20 cellular contexts compared by ENCODE assay signal in the genomic region with DNA sequence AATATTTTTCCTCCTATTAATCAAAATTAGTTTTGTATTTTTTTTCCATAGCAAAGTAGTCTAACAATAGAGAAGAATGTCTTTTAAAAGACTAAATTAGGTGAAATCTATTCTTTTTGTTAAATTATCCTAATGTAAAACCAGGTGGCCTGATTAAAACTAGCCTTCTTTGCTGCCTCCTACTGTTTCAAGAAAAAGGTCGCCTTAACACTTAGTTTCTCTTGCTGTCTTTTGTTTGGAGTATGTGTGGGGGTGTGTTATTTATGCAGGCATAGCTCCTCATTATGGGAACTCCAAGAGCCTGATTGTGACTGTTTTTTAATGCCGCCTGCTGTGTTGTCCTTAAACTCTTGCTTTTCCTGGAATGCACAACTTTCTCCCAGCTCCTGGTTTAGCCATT.
DNase-seq lines count a peak whose midpoint lies in the region; ATAC-seq and TF ChIP-seq lines count a peak whose summit lies in the region.
"Had no signal": no experiment of that assay in that cellular context is flagged by ENCODE, and none has a peak within 500 bp of the region (broad histone marks: within the 10 kb centered on the region; RNA-seq: fewer than 3 reads in every experiment).

No MANE protein-coding gene starts in this region.

- no peaks in the 10 kb centered on the region for H4K20me1 ChIP-seq in GM23338 (replicated peaks; ENCODE audit: insufficient read depth)

- peaks cover 30% of the 10 kb centered on the region; the same call in 2 of the 3 replicates for H3K4me1 Mint-ChIP-seq in GM23338
- H3K4me1 Mint-ChIP-seq: B cell had no signal

- H3K27ac Mint-ChIP-seq in GM23338 = no peak overlapping the region
- H3K27ac Mint-ChIP-seq: B cell; effector memory CD8-positive, alpha-beta T cell; progenitor cell of endocrine pancreas had no signal

- H3K36me3 Mint-ChIP-seq in GM23338 (ENCODE audit: low read depth) = no peaks in the 10 kb centered on the region

- ATAC-seq in GM23338 (peak; percentile 86), SK-N-SH treated with all-trans-retinoic acid at 6 μM for 48 hours (peak; percentile 34; the same call in 1 of the 3 replicates), HG03469 (IDR thresholded peaks at IDR 0.05; ENCODE audit: unreplicated experiment) (no peak)
- ATAC-seq: effector memory CD8-positive, alpha-beta T cell had no signal

- H3K27ac ChIP-seq in GM23338 (ENCODE audit: low read depth) (no peak overlapping the region; the same call in 1 of the 2 replicates), neuronal stem cell (replicated peaks; ENCODE audit: low read length) (peak overlapping the region; percentile 33)
- H3K27ac ChIP-seq: HL-60, KMS-11, stomach had no signal

- no peak overlapping the region for H4K91ac ChIP-seq in neuronal stem cell (ENCODE audit: low read depth, low read length, poor library complexity)

- H2BK5ac ChIP-seq in neuronal stem cell (ENCODE audit: low read length) = no peak overlapping the region

- H3K36me3 ChIP-seq in GM23338 (ENCODE audit: insufficient read depth) (no peaks in the 10 kb centered on the region), neuronal stem cell (replicated peaks in 1 of 2; ENCODE audit: control insufficient read depth in 2 of 2, insufficient read depth in 2 of 2, low read length in 2 of 2) (no peaks in the 10 kb centered on the region)
- H3K36me3 ChIP-seq: stomach had no signal

- H3K4me1 ChIP-seq in GM23338 (ENCODE audit: insufficient read depth) = 0 out of 2 replicates have a peak, but pooled peaks cover 6% of the 10 kb centered on the region
- peaks cover 7 to 12% of the 10 kb centered on the region in 2 donors for H3K4me1 ChIP-seq in neuronal stem cell (ENCODE audit: control insufficient read depth in 2 of 2, insufficient read depth in 1 of 2, low read depth in 1 of 2, low read length in 2 of 2)

- H2BK120ac ChIP-seq in neuronal stem cell (ENCODE audit: low read depth, low read length) = no peak overlapping the region

- TF ChIP-seq CTCF in GM23338 (conservative IDR thresholded peaks at IDR 0.05; ENCODE audit: low read depth in 2 of 2) = peak; percentile 21 to 47; a peak in 3 of 4 replicates
- no peak for TF ChIP-seq CTCF in fibroblast of mammary gland (conservative IDR thresholded peaks at IDR 0.05; ENCODE audit: control insufficient read depth, insufficient read depth, low read depth, low read length)

- no peak overlapping the region for H3K4ac ChIP-seq in neuronal stem cell (ENCODE audit: low read length)

- H3K4me2 ChIP-seq in GM23338 (0 out of 2 replicates have a peak overlapping the region, but pooled peaks have one; percentile 31), neuronal stem cell (ENCODE audit: insufficient read depth, low read length, poor library complexity, severe bottlenecking) (no peak overlapping the region)
- H3K4me2 ChIP-seq: KMS-11 had no signal

- H2AFZ ChIP-seq in GM23338 (no peak overlapping the region), neuronal stem cell (ENCODE audit: low read length) (no peak overlapping the region)

- peak; percentile 60 for DNase-seq in GM23338 (ENCODE audit: low spot score)
- DNase-seq in fibroblast of mammary gland (ENCODE audit: low read depth) = peak; percentile 19
- DNase-seq in neuronal stem cell (ENCODE audit: low spot score) = peak; percentile 49
- no peak for DNase-seq in stimulated activated CD4-positive, alpha-beta T cell treated with anti-CD3 and anti-CD28 coated beads, Interleukin-4, amount 100 ng/mL, for 24 hours
- DNase-seq in GF-D8 (lab: John Stamatoyannopoulos, UW) = no peak
- DNase-seq in stimulated activated CD4-positive, alpha-beta T cell treated with anti-CD3 and anti-CD28 coated beads, Interleukin-2, amount 100 ng/mL, for 24 hours = no peak
- DNase-seq: activated CD4-positive, alpha-beta T cell treated with anti-CD3 and anti-CD28 coated beads for 48 hours; activated naive CD4-positive, alpha-beta T cell treated with anti-CD3 and anti-CD28 coated beads, Interleukin-2, amount 50 U/mL, for 16 hours; effector memory CD8-positive, alpha-beta T cell; NCI-H1436 treated with DMSO at 0.1 percent for 48 hours; NCI-H446; SIG-M5; stomach; T-helper 9 cell had no signal

- no peak overlapping the region for H2BK15ac ChIP-seq in neuronal stem cell (ENCODE audit: low read length)

- no peak overlapping the region for H4K8ac ChIP-seq in neuronal stem cell (ENCODE audit: low read depth, low read length)

- no peaks in the 10 kb centered on the region for H3F3A ChIP-seq in GM23338 (replicated peaks; ENCODE audit: low read depth)

- H2AK5ac ChIP-seq in neuronal stem cell (ENCODE audit: low read depth, low read length) = no peak overlapping the region

- H3K4me3 ChIP-seq in GM23338 (no peak overlapping the region), fibroblast of mammary gland (ENCODE audit: control insufficient read depth, low read depth, low read length) (no peak overlapping the region), neuronal stem cell (ENCODE audit: low read length in 2 of 2) (no peak overlapping the region)
- H3K4me3 ChIP-seq: stomach had no signal

- no peak overlapping the region for H3K9ac ChIP-seq in neuronal stem cell (ENCODE audit: low read depth, low read length, poor library complexity)
- H3K9ac ChIP-seq: KMS-11 had no signal

- H3K79me2 ChIP-seq in GM23338 (replicated peaks; ENCODE audit: insufficient read depth) = no peaks in the 10 kb centered on the region

- H3K9me2 ChIP-seq in GM23338 (ENCODE audit: insufficient read depth) = no peaks in the 10 kb centered on the region

- H2BK12ac ChIP-seq in neuronal stem cell (ENCODE audit: low read length) = no peak overlapping the region

- no peak overlapping the region for H3K4me3 Mint-ChIP-seq in GM23338
- H3K4me3 Mint-ChIP-seq: B cell; effector memory CD8-positive, alpha-beta T cell had no signal

- no peaks in the 10 kb centered on the region for H3K79me1 ChIP-seq in neuronal stem cell (ENCODE audit: low read depth, low read length)

- no peaks in the 10 kb centered on the region for H3K9me3 Mint-ChIP-seq in GM23338
- H3K9me3 Mint-ChIP-seq: effector memory CD8-positive, alpha-beta T cell had no signal

- no CpG with 5 or more reads among the region's 2 CpGs for WGBS in neuronal stem cell (ENCODE audit: extremely low coverage in 2 of 2, insufficient read length in 2 of 2, insufficient replicate concordance in 1 of 2), 2 donors

- no peak overlapping the region for H3K23ac ChIP-seq in neuronal stem cell (ENCODE audit: low read depth, low read length, poor library complexity)

- no peak overlapping the region for H3K14ac ChIP-seq in neuronal stem cell (ENCODE audit: low read length)

- no peaks in the 10 kb centered on the region for H3K27me3 ChIP-seq in GM23338 (ENCODE audit: insufficient read depth)
- H3K27me3 ChIP-seq in neuronal stem cell (ENCODE audit: control insufficient read depth in 3 of 3, insufficient read depth in 3 of 3, low read depth in 1 of 3, low read length in 3 of 3) = no peaks in the 10 kb centered on the region
- H3K27me3 ChIP-seq: stomach had no signal

- H3K9me3 ChIP-seq in neuronal stem cell (replicated peaks in 1 of 2; ENCODE audit: control insufficient read depth in 2 of 2, insufficient read depth in 1 of 2, low read depth in 1 of 2, low read length in 2 of 2) = no peaks in the 10 kb centered on the region
- H3K9me3 ChIP-seq: stomach had no signal

- no peak overlapping the region for H3K18ac ChIP-seq in neuronal stem cell (ENCODE audit: low read length)

- H3K27me3 Mint-ChIP-seq in GM23338 (ENCODE audit: insufficient read depth, low read depth, poor library complexity) = no peaks in the 10 kb centered on the region
- H3K27me3 Mint-ChIP-seq: B cell; effector memory CD8-positive, alpha-beta T cell; progenitor cell of endocrine pancreas had no signal

TF ChIP-seq in GM23338, 12 proteins besides CTCF, POLR2A, EP300 and RAD21 (continues in another document):
- TF ChIP-seq NANOG (IDR thresholded peaks at IDR 0.05; ENCODE audit: borderline replicate concordance) (no peak), EZH2 (IDR thresholded peaks at IDR 0.05; ENCODE audit: low read depth, unreplicated experiment) (no peak), ZNF114 (CRISPR knock-in tag; IDR thresholded peaks at IDR 0.05) (no peak)
- TF ChIP-seq, protein P1, sequence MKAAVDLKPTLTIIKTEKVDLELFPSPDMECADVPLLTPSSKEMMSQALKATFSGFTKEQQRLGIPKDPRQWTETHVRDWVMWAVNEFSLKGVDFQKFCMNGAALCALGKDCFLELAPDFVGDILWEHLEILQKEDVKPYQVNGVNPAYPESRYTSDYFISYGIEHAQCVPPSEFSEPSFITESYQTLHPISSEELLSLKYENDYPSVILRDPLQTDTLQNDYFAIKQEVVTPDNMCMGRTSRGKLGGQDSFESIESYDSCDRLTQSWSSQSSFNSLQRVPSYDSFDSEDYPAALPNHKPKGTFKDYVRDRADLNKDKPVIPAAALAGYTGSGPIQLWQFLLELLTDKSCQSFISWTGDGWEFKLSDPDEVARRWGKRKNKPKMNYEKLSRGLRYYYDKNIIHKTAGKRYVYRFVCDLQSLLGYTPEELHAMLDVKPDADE (IDR thresholded peaks at IDR 0.05) = no peak

TF ChIP-seq in SK-N-SH treated with all-trans-retinoic acid at 6 μM for 48 hours, 23 proteins besides CTCF, POLR2A, EP300 and RAD21:
- TF ChIP-seq ZNF8 (CRISPR knock-in tag; IDR thresholded peaks at IDR 0.05) (no peak), ESRRG (CRISPR knock-in tag; IDR thresholded peaks at IDR 0.05) (no peak), BACH2 (CRISPR knock-in tag; IDR thresholded peaks at IDR 0.05; ENCODE audit: borderline replicate concordance) (no peak), GLIS3 (CRISPR knock-in tag; IDR thresholded peaks at IDR 0.05) (no peak), RARB (CRISPR knock-in tag; IDR thresholded peaks at IDR 0.05) (no peak), ZNF565 (CRISPR knock-in tag; conservative IDR thresholded peaks at IDR 0.05; ENCODE audit: low read depth) (no peak), ARNTL (CRISPR knock-in tag; IDR thresholded peaks at IDR 0.05; ENCODE audit: borderline replicate concordance, low read depth) (no peak), ZFP3 (CRISPR knock-in tag; IDR thresholded peaks at IDR 0.05) (no peak), TCF4 (CRISPR knock-in tag; IDR thresholded peaks at IDR 0.05; ENCODE audit: borderline replicate concordance) (no peak)
TF ChIP-seq in SK-N-SH treated with all-trans-retinoic acid at 6 μM for 48 hours: peak in this region for 0.

Comparison
In these comparisons a context has a peak if more than half of its experiments do, and no peak if none do; other contexts are left out.
1. DNase-seq: peak in GM23338 (single experiment), fibroblast of mammary gland (single experiment) and neuronal stem cell (single experiment); none in stimulated activated CD4-positive, alpha-beta T cell treated with anti-CD3 and anti-CD28 coated beads, Interleukin-4, amount 100 ng/mL, for 24 hours (single experiment), GF-D8 (single experiment) and stimulated activated CD4-positive, alpha-beta T cell treated with anti-CD3 and anti-CD28 coated beads, Interleukin-2, amount 100 ng/mL, for 24 hours (0 of 2).